In genomic region chr14:80844872-80845271, GRCh38 we compare ENCODE assay signal across 19 cellular contexts.
"Had no signal": no experiment of that assay in that cellular context is flagged by ENCODE, and none has a peak within 500 bp of the region (broad histone marks: within the 10 kb centered on the region; RNA-seq: fewer than 3 reads in every experiment).

No MANE protein-coding gene starts in this region.

- H3K27ac ChIP-seq: dorsolateral prefrontal cortex, psoas muscle, testis, WERI-Rb-1 had no signal

- DNase-seq: activated CD4-positive, alpha-beta T cell treated with anti-CD3 and anti-CD28 coated beads, Interleukin-2, amount 50 U/mL, for 4 hours; caudate nucleus; dorsolateral prefrontal cortex; foreskin melanocyte; glutamatergic neuron; hippocampal formation; midbrain; psoas muscle; stimulated activated CD4-positive, alpha-beta T cell treated with anti-CD3 and anti-CD28 coated beads, Interleukin-4, amount 100 ng/mL, for 4 hours; T-helper 2 cell; testis; WERI-Rb-1 had no signal

- H3K4me1 Mint-ChIP-seq: neural crest cell; stimulated activated memory B cell treated with anti-CD40 and anti-IgM and Interleukin-4, amounts not matched to agents 10 μg/mL and 1 μg/mL and 100 μg/mL, for 72 hours had no signal

- H3K4me3 ChIP-seq: dorsolateral prefrontal cortex, lung, psoas muscle, testis had no signal

- H3K4me1 ChIP-seq: testis had no signal

- H3K27me3 Mint-ChIP-seq: activated naive CD8-positive, alpha-beta T cell; brain; stimulated activated memory B cell treated with anti-CD40 and anti-IgM and Interleukin-4, amounts not matched to agents 10 μg/mL and 1 μg/mL and 100 μg/mL, for 72 hours; type B pancreatic cell had no signal

- H3K27me3 ChIP-seq: dorsolateral prefrontal cortex, testis had no signal

- H3K9me3 ChIP-seq: psoas muscle, testis had no signal

- H3K27ac Mint-ChIP-seq: activated naive CD8-positive, alpha-beta T cell; activated T-helper 1 cell treated with anti-CD3 and anti-CD28 coated beads, Interleukin-12 subunit alpha, Interleukin-12 subunit beta, Interleukin-2, Interleukin-4 antibody, amounts not matched to agents 30 ng/mL and 10 ng/mL and 1 ng/mL, durations not matched to agents 14 hours and 24 hours and 36 hours; brain; stimulated activated memory B cell treated with anti-CD40 and anti-IgM and Interleukin-4, amounts not matched to agents 10 μg/mL and 1 μg/mL and 100 μg/mL, for 72 hours; type B pancreatic cell had no signal

- H3K36me3 ChIP-seq: WERI-Rb-1 had no signal

- H3K9me3 Mint-ChIP-seq: activated T-helper 1 cell treated with anti-CD3 and anti-CD28 coated beads, Interleukin-12 subunit alpha, Interleukin-12 subunit beta, Interleukin-2, Interleukin-4 antibody, amounts not matched to agents 30 ng/mL and 10 ng/mL and 1 ng/mL, durations not matched to agents 14 hours and 24 hours and 36 hours; brain; neural crest cell; stimulated activated memory B cell treated with anti-CD40 and anti-IgM and Interleukin-4, amounts not matched to agents 10 μg/mL and 1 μg/mL and 100 μg/mL, for 72 hours; type B pancreatic cell had no signal

- H3K4me3 Mint-ChIP-seq: activated naive CD8-positive, alpha-beta T cell; activated T-helper 1 cell treated with anti-CD3 and anti-CD28 coated beads, Interleukin-12 subunit alpha, Interleukin-12 subunit beta, Interleukin-2, Interleukin-4 antibody, amounts not matched to agents 30 ng/mL and 10 ng/mL and 1 ng/mL, durations not matched to agents 14 hours and 24 hours and 36 hours; brain; neural crest cell; stimulated activated memory B cell treated with anti-CD40 and anti-IgM and Interleukin-4, amounts not matched to agents 10 μg/mL and 1 μg/mL and 100 μg/mL, for 72 hours; type B pancreatic cell had no signal

- H3K36me3 Mint-ChIP-seq: activated naive CD8-positive, alpha-beta T cell; brain; stimulated activated memory B cell treated with anti-CD40 and anti-IgM and Interleukin-4, amounts not matched to agents 10 μg/mL and 1 μg/mL and 100 μg/mL, for 72 hours; type B pancreatic cell had no signal
